9 cellular contexts compared by ENCODE assay signal in the genomic region with DNA sequence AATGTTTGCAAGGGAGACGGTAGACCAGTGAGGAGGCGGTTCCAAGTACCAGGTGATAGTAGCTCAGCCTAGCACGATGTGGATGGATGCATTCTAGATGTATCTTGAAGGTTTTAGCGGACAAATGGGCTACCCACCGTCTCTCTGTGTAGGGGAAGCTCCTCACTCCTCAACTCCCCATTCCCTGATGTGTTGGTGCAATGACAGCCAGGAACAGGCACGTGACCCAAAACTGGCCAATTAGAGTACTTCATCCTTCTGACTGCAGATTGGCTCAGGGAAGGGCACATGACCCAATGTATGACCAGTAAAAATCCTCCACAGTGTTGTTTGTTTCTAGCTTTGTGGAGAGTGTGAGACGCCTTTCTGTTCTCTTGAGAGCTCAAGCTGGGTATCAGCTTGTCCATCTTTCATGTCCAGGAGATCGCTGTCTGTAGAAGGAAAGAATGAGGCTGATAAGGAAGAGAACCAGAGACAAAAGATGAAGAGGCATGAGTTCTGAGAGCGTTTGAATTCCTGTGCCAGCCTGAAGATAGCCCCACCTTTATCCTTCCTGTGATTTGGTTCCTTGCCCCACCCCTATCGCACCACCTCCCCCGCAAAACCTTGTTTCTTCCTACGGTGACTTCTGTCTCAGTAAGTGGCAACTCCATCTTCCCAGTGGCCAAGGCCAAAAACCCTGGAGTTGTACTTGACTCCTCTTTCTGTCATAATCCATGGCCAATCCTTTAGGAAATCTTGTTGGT. TPM values are rescaled to one million over a fixed set of nuclear protein-coding genes. Genes with fewer than 3 reads are reported as not detected.
DNase-seq lines count a peak whose midpoint lies in the region; ATAC-seq and TF ChIP-seq lines count a peak whose summit lies in the region.
"Had no signal": no experiment of that assay in that cellular context is flagged by ENCODE, and none has a peak within 500 bp of the region (broad histone marks: within the 10 kb centered on the region; RNA-seq: fewer than 3 reads in every experiment).

No MANE protein-coding gene starts in this region.

- H3K4me1 ChIP-seq in fibroblast of lung (ENCODE audit: control insufficient read depth, extremely low read depth, insufficient read depth, low read length): peaks cover 16% of the 10 kb centered on the region
- H3K4me1 ChIP-seq in mucosa of rectum (ENCODE audit: control insufficient read depth in 2 of 2, insufficient read depth in 2 of 2, low read length in 2 of 2): peaks cover 27 to 34% of the 10 kb centered on the region in 2 donors
- H3K4me1 ChIP-seq in tibial nerve: peaks cover 0 to 43% (median 20%) of the 10 kb centered on the region in 4 donors

- H3K4me1 Mint-ChIP-seq in activated T-cell treated with anti-CD3 and anti-CD28 coated beads, Interleukin-2, amount 50 U/mL, for 4 hours (ENCODE audit: low read depth): peaks cover 12% of the 10 kb centered on the region

- peak; percentile 48 to 99 for TF ChIP-seq EP300 in tibial nerve (IDR thresholded peaks at IDR 0.05)

- H3K27me3 ChIP-seq in GM06990 (replicated peaks; ENCODE audit: control insufficient read depth, insufficient read depth, low read length) (no peaks in the 10 kb centered on the region), fibroblast of lung (ENCODE audit: control insufficient read depth, insufficient read depth, low read length) (no peaks in the 10 kb centered on the region), mucosa of rectum (ENCODE audit: control insufficient read depth in 2 of 2, insufficient read depth in 2 of 2, low read length in 2 of 2) (no peaks in the 10 kb centered on the region), tibial nerve (no peaks in the 10 kb centered on the region)

- peak overlapping the region; percentile 55 for H3K4me2 ChIP-seq in fibroblast of lung (ENCODE audit: extremely low read depth, insufficient read depth, low read length)

- no peaks in the 10 kb centered on the region for H3K9me3 Mint-ChIP-seq in activated T-cell treated with anti-CD3 and anti-CD28 coated beads, Interleukin-2, amount 50 U/mL, for 4 hours

- H4K20me1 ChIP-seq in fibroblast of lung (ENCODE audit: control insufficient read depth, extremely low read depth, insufficient read depth, low read length): peaks cover under 1% of the 10 kb centered on the region

- ATAC-seq in HG03159 (IDR thresholded peaks at IDR 0.05; ENCODE audit: unreplicated experiment) (peak; percentile 32), GM18873 (IDR thresholded peaks at IDR 0.05; ENCODE audit: low FRiP score, unreplicated experiment) (no peak)
- peak; percentile 15 for ATAC-seq in activated T-cell treated with anti-CD3 and anti-CD28 coated beads, Interleukin-2, amount 50 U/mL, for 4 hours

- DNase-seq in GM06990 (ENCODE audit: extremely low read depth, insufficient read length) (peak; percentile 48), NCI-H748 treated with DMSO at 0.1 percent for 48 hours (lab: John Stamatoyannopoulos, UW) (peak; percentile 99), fibroblast of lung (ENCODE audit: low read depth in 2 of 2) (peak; percentile 87 to 93), tibial nerve (ENCODE audit: low spot score in 2 of 2) (peak; percentile 78 to 96)
- DNase-seq in activated T-cell treated with anti-CD3 and anti-CD28 coated beads, Interleukin-2, amount 50 U/mL, for 4 hours: no peak

- peaks cover 15% of the 10 kb centered on the region for H3K79me2 ChIP-seq in fibroblast of lung (ENCODE audit: control insufficient read depth, insufficient read depth, low read length)

- 8 to 15% methylated on average over 12 of the region's 12 CpGs for WGBS in tibial nerve, 2 donors

- H3K36me3 Mint-ChIP-seq in activated T-cell treated with anti-CD3 and anti-CD28 coated beads, Interleukin-2, amount 50 U/mL, for 4 hours (ENCODE audit: insufficient read depth): no peaks in the 10 kb centered on the region
- H3K36me3 Mint-ChIP-seq: activated naive CD8-positive, alpha-beta T cell had no signal

- H3K9me3 ChIP-seq in fibroblast of lung (ENCODE audit: control insufficient read depth, insufficient read depth, low read depth, low read length) (no peaks in the 10 kb centered on the region), mucosa of rectum (ENCODE audit: control insufficient read depth in 2 of 2, low read length in 2 of 2) (no peaks in the 10 kb centered on the region), tibial nerve (no peaks in the 10 kb centered on the region)

- H3K4me3 Mint-ChIP-seq in activated T-cell treated with anti-CD3 and anti-CD28 coated beads, Interleukin-2, amount 50 U/mL, for 4 hours: no peak overlapping the region
- H3K4me3 Mint-ChIP-seq: activated naive CD8-positive, alpha-beta T cell had no signal

- peak overlapping the region; percentile 54 for H3K4me3 ChIP-seq in GM06990 (replicated peaks; ENCODE audit: low read depth, low read length)
- peak overlapping the region in 3 of 4 experiments; percentile 2 to 61 (median 33) for H3K4me3 ChIP-seq in fibroblast of lung (replicated peaks in 1 of 4; ENCODE audit: control extremely low read depth in 1 of 4, insufficient read depth in 1 of 4, low read depth in 3 of 4, low read length in 4 of 4)
- peak overlapping the region; percentile 67 for H3K4me3 ChIP-seq in mucosa of rectum (ENCODE audit: low read length in 2 of 2)
- peak overlapping the region; percentile 20 to 50 (median 36) for H3K4me3 ChIP-seq in tibial nerve

- no peaks in the 10 kb centered on the region for H3K27me3 Mint-ChIP-seq in activated T-cell treated with anti-CD3 and anti-CD28 coated beads, Interleukin-2, amount 50 U/mL, for 4 hours (ENCODE audit: low read depth)
- H3K27me3 Mint-ChIP-seq: activated naive CD8-positive, alpha-beta T cell had no signal

- no peak overlapping the region for H3K9ac ChIP-seq in fibroblast of lung (ENCODE audit: insufficient read depth, low read length)
- H3K9ac ChIP-seq in mucosa of rectum (ENCODE audit: low read depth in 1 of 2, low read length in 2 of 2): peak overlapping the region; percentile 38 to 63

- H3K27ac ChIP-seq in fibroblast of lung (ENCODE audit: insufficient read depth, low read length) (no peak overlapping the region), mucosa of rectum (ENCODE audit: low read depth in 2 of 2, low read length in 2 of 2) (peak overlapping the region; percentile 77 to 87), tibial nerve (peak overlapping the region; percentile 80 to 99 (median 92))

- TF ChIP-seq CTCF in GM06990 (IDR thresholded peaks at IDR 0.05; ENCODE audit: insufficient read depth, low read length, poor library complexity, severe bottlenecking): no peak
- TF ChIP-seq CTCF in fibroblast of lung (conservative IDR thresholded peaks at IDR 0.05 in 1 of 2, IDR thresholded peaks at IDR 0.05 in 1 of 2; ENCODE audit: low read depth in 1 of 2, low read length in 2 of 2): no peak
- TF ChIP-seq CTCF in tibial nerve (IDR thresholded peaks at IDR 0.05): no peak

- peak; percentile 92 to 95 for TF ChIP-seq POLR2A in tibial nerve (IDR thresholded peaks at IDR 0.05)

- no peaks in the 10 kb centered on the region for H3K36me3 ChIP-seq in GM06990 (ENCODE audit: control insufficient read depth, insufficient read depth, low read length)
- no peaks in the 10 kb centered on the region for H3K36me3 ChIP-seq in fibroblast of lung (ENCODE audit: control insufficient read depth, insufficient read depth, low read length)
- H3K36me3 ChIP-seq in mucosa of rectum (ENCODE audit: control insufficient read depth in 2 of 2, insufficient read depth in 2 of 2, low read length in 2 of 2): no peaks in the 10 kb centered on the region
- no peaks in the 10 kb centered on the region for H3K36me3 ChIP-seq in tibial nerve

- H2AFZ ChIP-seq in fibroblast of lung (ENCODE audit: low read length): peak overlapping the region; percentile 64

RNA-seq across cellular contexts. Expression of gene BORCS6, which starts 2.3 kb away (rescaled TPM):
- 1 to 10 TPM; 5.0 to 5.6 (median 5.2) TPM for total RNA-seq in activated T-cell treated with anti-CD3 and anti-CD28 coated beads, Interleukin-2, amount 50 U/mL, for 4 hours
- total RNA-seq in fibroblast of lung (6.9 and 11.4 TPM in 2 replicates), tibial nerve (10 to 100 TPM; 13.8 to 22.4 (median 19.4) TPM)
- 2.8 and 2.9 TPM in 2 replicates for polyA plus RNA-seq in fibroblast of lung
- 4.5 and 5.6 TPM in 2 replicates for polyA plus RNA-seq in fibroblast of lung (2012)
- polyA minus RNA-seq in fibroblast of lung (ENCODE audit: low replicate concordance): 3.2 and 4.0 TPM in 2 replicates

RNA-seq across cellular contexts. Expression of gene TMEM107, which starts 16.1 kb away (rescaled TPM):
- total RNA-seq in activated T-cell treated with anti-CD3 and anti-CD28 coated beads, Interleukin-2, amount 50 U/mL, for 4 hours: 10 to 100 TPM; 11.9 to 18.6 (median 18.1) TPM
- total RNA-seq in fibroblast of lung (15.4 and 36.0 TPM in 2 replicates), tibial nerve (10 to 100 TPM; 28.2 to 47.1 (median 38.2) TPM)
- 9.8 and 13.0 TPM in 2 replicates for polyA plus RNA-seq in fibroblast of lung
- 9.9 and 11.9 TPM in 2 replicates for polyA plus RNA-seq in fibroblast of lung (2012)
- polyA minus RNA-seq in fibroblast of lung (ENCODE audit: low replicate concordance): 27.9 and 61.8 TPM in 2 replicates

RNA-seq across cellular contexts. Expression of gene AURKB, which starts 18.1 kb away (rescaled TPM):
- 1 to 10 TPM; 6.2 to 6.7 (median 6.7) TPM for total RNA-seq in activated T-cell treated with anti-CD3 and anti-CD28 coated beads, Interleukin-2, amount 50 U/mL, for 4 hours
- total RNA-seq in fibroblast of lung: 0.26 and 8.4 TPM in 2 replicates
- 7.5 and 37.8 TPM in 2 replicates for polyA plus RNA-seq in fibroblast of lung
- polyA plus RNA-seq in fibroblast of lung (2012): 7.8 and 49.3 TPM in 2 replicates
- 22.6 and 25.3 TPM in 2 replicates for polyA minus RNA-seq in fibroblast of lung (ENCODE audit: low replicate concordance)
- total RNA-seq in tibial nerve: 10 to 100 TPM; 31.2 to 78.1 (median 39.6) TPM

RNA-seq across cellular contexts. Expression of gene VAMP2, which starts 29.5 kb away (rescaled TPM):
- total RNA-seq in activated T-cell treated with anti-CD3 and anti-CD28 coated beads, Interleukin-2, amount 50 U/mL, for 4 hours: 10 to 100 TPM; 49.6 to 67.5 (median 59.7) TPM
- total RNA-seq in fibroblast of lung: 3.6 and 8.1 TPM in 2 replicates
- polyA plus RNA-seq in fibroblast of lung: 12.2 and 14.2 TPM in 2 replicates
- polyA plus RNA-seq in fibroblast of lung (2012): 25.6 and 29.3 TPM in 2 replicates
- polyA minus RNA-seq in fibroblast of lung (ENCODE audit: low replicate concordance): 24.1 and 29.9 TPM in 2 replicates
- total RNA-seq in tibial nerve: 10 to 100 TPM; 48.0 to 72.1 (median 59.0) TPM

RNA-seq across cellular contexts. Expression of gene PER1, which starts 40.0 kb away (rescaled TPM):
- total RNA-seq in activated T-cell treated with anti-CD3 and anti-CD28 coated beads, Interleukin-2, amount 50 U/mL, for 4 hours: 10 to 100 TPM; 30.4 to 36.9 (median 36.7) TPM
- 3.1 and 6.9 TPM in 2 replicates for total RNA-seq in fibroblast of lung
- polyA plus RNA-seq in fibroblast of lung: 2.5 and 4.1 TPM in 2 replicates
- polyA plus RNA-seq in fibroblast of lung (2012): 4.9 and 6.7 TPM in 2 replicates
- 50.9 and 72.7 TPM in 2 replicates for polyA minus RNA-seq in fibroblast of lung (ENCODE audit: low replicate concordance)
- 100 to 1,000 TPM; 157 to 328 (median 204) TPM for total RNA-seq in tibial nerve
